23 cellular contexts compared by ENCODE assay signal in genomic region chr7:43363429-43363894, GRCh38.
DNase-seq lines count a peak whose midpoint lies in the region; ATAC-seq and TF ChIP-seq lines count a peak whose summit lies in the region.
"Had no signal": no experiment of that assay in that cellular context is flagged by ENCODE, and none has a peak within 500 bp of the region (broad histone marks: within the 10 kb centered on the region; RNA-seq: fewer than 3 reads in every experiment).

No MANE protein-coding gene starts in this region.

- no peaks in the 10 kb centered on the region for H3K27me3 Mint-ChIP-seq in endodermal cell (ENCODE audit: insufficient read depth)

- H3K27ac Mint-ChIP-seq in endodermal cell, result no peak overlapping the region
- H3K27ac Mint-ChIP-seq: CD4-positive, CD25-positive, alpha-beta regulatory T cell; T-cell; T-helper 2 cell treated with Interferon-gamma antibody and Interleukin-4, amounts not matched to agents 5 μg/mL and 100 μg/mL, for 36 hours had no signal

- intact Hi-C loops in A673 (cut with micrococcal nuclease; ENCODE audit: unreplicated experiment), result no loop called here
- intact Hi-C loops in right cardiac atrium (cut with DNase I), result no loop called here

- DNase-seq in A673 (ENCODE audit: low spot score) (peak; percentile 48), DMS153 (lab: John Stamatoyannopoulos, UW) (peak; percentile 66), NCI-H2171 (lab: John Stamatoyannopoulos, UW) (peak; percentile 38), endodermal cell (no peak), right cardiac atrium (no peak), NCI-H1694 (lab: John Stamatoyannopoulos, UW) (no peak)
- DNase-seq: BE2C; CD4-positive, CD25-positive, alpha-beta regulatory T cell; DMS79; NCI-H1092; NCI-H1436; NCI-H2029; NCI-H446 treated with DMSO at 0.1 percent for 48 hours; NCI-H526 treated with DMSO at 0.1 percent for 48 hours; Peyer's patch; SJCRH30; T-cell had no signal

- H3K4me3 ChIP-seq in A673 (ENCODE audit: low read depth, low read length, poor library complexity, severe bottlenecking) (no peak overlapping the region), endodermal cell (ENCODE audit: low read length) (no peak overlapping the region), right cardiac atrium (ENCODE audit: low read length) (no peak overlapping the region)
- H3K4me3 ChIP-seq: A549, Peyer's patch, SJCRH30 had no signal

- no peaks in the 10 kb centered on the region for H3K9me3 ChIP-seq in A673 (ENCODE audit: low read depth, low read length, poor library complexity, severe bottlenecking)
- H3K9me3 ChIP-seq in endodermal cell (ENCODE audit: control insufficient read depth, low read length), result no peaks in the 10 kb centered on the region
- no peaks in the 10 kb centered on the region for H3K9me3 ChIP-seq in right cardiac atrium (ENCODE audit: control insufficient read depth, low read length)
- H3K9me3 ChIP-seq: A549, BE2C, Peyer's patch, SJCRH30 had no signal

- no peak overlapping the region for H3K4me3 Mint-ChIP-seq in endodermal cell
- H3K4me3 Mint-ChIP-seq: CD4-positive, CD25-positive, alpha-beta regulatory T cell; T-cell; T-helper 2 cell treated with Interferon-gamma antibody and Interleukin-4, amounts not matched to agents 5 μg/mL and 100 μg/mL, for 36 hours had no signal

- TF ChIP-seq CTCF in A673 (conservative IDR thresholded peaks at IDR 0.05; ENCODE audit: low read depth, low read length) (no peak), endodermal cell (conservative IDR thresholded peaks at IDR 0.05) (no peak)

- CTCF ChIA-PET in A673 (lab: Charles Lee), result no interaction called here

- WGBS in endodermal cell (ENCODE audit: insufficient coverage in 1 of 2, insufficient read length in 1 of 2), 2 experiments, result 85 to 93% methylated on average over 4 to 6 of the region's 6 CpGs
- 86% methylated on average over 6 of the region's 6 CpGs for WGBS in right cardiac atrium

- H3K27me3 ChIP-seq in A673 (replicated peaks; ENCODE audit: insufficient read depth, low read depth, low read length, poor library complexity), result no peaks in the 10 kb centered on the region
- no peaks in the 10 kb centered on the region for H3K27me3 ChIP-seq in endodermal cell (ENCODE audit: control insufficient read depth, insufficient read depth, low read length, poor library complexity, severe bottlenecking)
- no peaks in the 10 kb centered on the region for H3K27me3 ChIP-seq in right cardiac atrium (ENCODE audit: control insufficient read depth, insufficient read depth)
- H3K27me3 ChIP-seq: Peyer's patch, SJCRH30 had no signal

- no TSS peak for BruUV-seq in A673 (replicated peaks; lab: Mats Ljungman, UMichigan)

- H3K4me1 Mint-ChIP-seq in endodermal cell, result peaks cover 2% of the 10 kb centered on the region
- H3K4me1 Mint-ChIP-seq: CD4-positive, CD25-positive, alpha-beta regulatory T cell; T-cell had no signal

- POLR2A ChIA-PET in A673 (lab: Charles Lee; ENCODE audit: low non-redundant PET), result no interaction called here

- H3K27ac ChIP-seq in A673 (ENCODE audit: low read depth, low read length, poor library complexity, severe bottlenecking) (no peak overlapping the region), endodermal cell (ENCODE audit: low read depth, low read length) (peak overlapping the region; percentile 21), right cardiac atrium (ENCODE audit: low read length) (no peak overlapping the region)
- H3K27ac ChIP-seq: A549, Peyer's patch, SJCRH30 had no signal

- no peaks in the 10 kb centered on the region for H3K9me3 Mint-ChIP-seq in endodermal cell
- H3K9me3 Mint-ChIP-seq: T-cell; T-helper 2 cell treated with Interferon-gamma antibody and Interleukin-4, amounts not matched to agents 5 μg/mL and 100 μg/mL, for 36 hours had no signal

- peaks cover 11% of the 10 kb centered on the region for H3K4me1 ChIP-seq in A673 (ENCODE audit: insufficient read depth, low read length, poor library complexity, severe bottlenecking)
- H3K4me1 ChIP-seq in endodermal cell (ENCODE audit: control insufficient read depth, insufficient read depth, low read length), result no peaks in the 10 kb centered on the region
- peaks cover 3% of the 10 kb centered on the region for H3K4me1 ChIP-seq in right cardiac atrium (ENCODE audit: control insufficient read depth, insufficient read depth, low read length)
- H3K4me1 ChIP-seq: BE2C, Caco-2, Peyer's patch, SJCRH30 had no signal

- no peak for ATAC-seq in right cardiac atrium
- no peak for ATAC-seq in GM21723 (IDR thresholded peaks at IDR 0.05; ENCODE audit: unreplicated experiment)
- no peak for ATAC-seq in HG03342 (IDR thresholded peaks at IDR 0.05; ENCODE audit: unreplicated experiment)
- ATAC-seq: A549, HCT116, T-cell had no signal

- no peak overlapping the region for H3K9ac ChIP-seq in endodermal cell (ENCODE audit: extremely low read depth, low read length, poor library complexity, severe bottlenecking)

- no peaks in the 10 kb centered on the region for H3K36me3 Mint-ChIP-seq in endodermal cell (ENCODE audit: low read depth)
- H3K36me3 Mint-ChIP-seq: CD4-positive, CD25-positive, alpha-beta regulatory T cell; T-cell had no signal

- no peaks in the 10 kb centered on the region for H3K36me3 ChIP-seq in A673 (ENCODE audit: insufficient read depth, low read length, poor library complexity, severe bottlenecking)
- H3K36me3 ChIP-seq in endodermal cell (ENCODE audit: control insufficient read depth, insufficient read depth, low read length), result no peaks in the 10 kb centered on the region
- H3K36me3 ChIP-seq: BE2C, Peyer's patch, SJCRH30 had no signal

Comparison
In these comparisons a context has a peak if more than half of its experiments do, and no peak if none do; other contexts are left out.
1. DNase-seq: peak in A673 (single experiment), DMS153 (single experiment) and NCI-H2171 (single experiment); none in endodermal cell (single experiment), right cardiac atrium (0 of 3) and NCI-H1694 (single experiment).